In genomic region chr16:22239131-22239805, GRCh38 we compare ENCODE assay signal across 1 cellular context.
TF ChIP-seq lines count a peak whose summit lies in the region.

No MANE protein-coding gene starts in this region.

TF ChIP-seq in GM23338, 12 proteins besides CTCF, POLR2A, EP300 and RAD21 (continued from another document):
- no peak for TF ChIP-seq ZNF462 (CRISPR knock-in tag; IDR thresholded peaks at IDR 0.05)
- no peak for TF ChIP-seq POLR2AphosphoS5 (IDR thresholded peaks at IDR 0.05; ENCODE audit: low read depth)
- no peak for TF ChIP-seq STAT1 (IDR thresholded peaks at IDR 0.05; ENCODE audit: unreplicated experiment)
- no peak for TF ChIP-seq REST (IDR thresholded peaks at IDR 0.05; ENCODE audit: unreplicated experiment)
- no peak for TF ChIP-seq EZH2 (IDR thresholded peaks at IDR 0.05; ENCODE audit: low read depth, unreplicated experiment)
